22 cellular contexts compared by ENCODE assay signal in the genomic region with DNA sequence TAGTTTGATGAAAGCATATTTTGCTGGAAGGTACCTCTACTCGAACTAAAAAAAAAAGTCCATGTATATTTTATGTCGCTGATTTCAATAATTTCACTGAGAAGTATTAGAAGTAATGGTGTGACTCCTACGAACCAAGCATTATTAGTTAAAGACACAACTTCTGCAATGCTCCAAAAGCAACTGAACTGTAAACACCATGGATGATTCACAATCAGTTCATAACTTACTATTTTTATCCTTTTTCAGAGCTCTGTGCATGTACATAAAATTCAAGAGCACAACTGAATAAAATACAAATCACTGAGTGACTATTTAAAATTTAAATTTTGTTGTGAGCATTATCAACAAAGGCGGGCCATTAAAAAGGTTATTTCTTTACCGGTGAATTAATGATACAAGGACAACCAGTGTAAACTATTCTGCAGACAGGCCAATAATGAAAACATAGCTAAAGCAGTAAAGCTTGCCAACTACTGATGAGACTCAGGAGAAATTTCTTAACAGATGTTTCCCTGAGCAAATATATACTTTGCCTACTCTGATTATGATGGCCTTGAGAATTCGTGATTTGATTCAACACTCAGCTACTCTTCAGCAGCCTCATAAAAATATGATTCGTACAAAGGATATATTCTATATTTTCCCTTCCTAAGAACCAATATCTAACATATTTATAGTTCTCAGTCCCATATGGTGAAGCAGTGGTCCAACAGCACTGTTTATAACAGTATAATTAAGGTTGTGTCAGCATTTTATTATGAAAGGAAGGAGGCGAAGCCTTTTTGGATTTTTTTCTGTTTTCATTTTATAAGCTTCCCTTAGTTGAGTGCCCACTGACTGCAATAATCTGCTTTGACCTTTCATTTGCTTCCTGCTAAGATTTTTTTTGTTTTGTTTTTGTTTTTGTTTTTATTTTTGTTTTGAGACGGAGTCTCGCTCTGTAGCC.
DNase-seq lines count a peak whose midpoint lies in the region; ATAC-seq and TF ChIP-seq lines count a peak whose summit lies in the region.
"Had no signal": no experiment of that assay in that cellular context is flagged by ENCODE, and none has a peak within 500 bp of the region (broad histone marks: within the 10 kb centered on the region; RNA-seq: fewer than 3 reads in every experiment).

No MANE protein-coding gene starts in this region.

- intact Hi-C loops in mammary epithelial cell (cut with micrococcal nuclease), result no loop called here

- H3K4me1 ChIP-seq in mammary epithelial cell (ENCODE audit: insufficient read depth, low read length), result no peaks in the 10 kb centered on the region

- H3K79me2 ChIP-seq in mammary epithelial cell (ENCODE audit: insufficient read depth, low read length), result no peaks in the 10 kb centered on the region

- no peak overlapping the region for H3K27ac ChIP-seq in mammary epithelial cell (ENCODE audit: insufficient read depth, low read depth, low read length)
- H3K27ac ChIP-seq: RWPE1, thoracic aorta had no signal

- no peaks in the 10 kb centered on the region for H3K27me3 ChIP-seq in mammary epithelial cell (ENCODE audit: insufficient read depth, low read length)

- in situ Hi-C loops in astrocyte of the spinal cord (cut with HindIII; ENCODE audit: low sequenced_read_pairs), result no loop called here
- in situ Hi-C loops in mammary epithelial cell (cut with MboI; ENCODE audit: low sequenced_read_pairs in 2 of 2), result no loop called here

- peak; percentile 31 for DNase-seq in AG08395 (ENCODE audit: low spot score)
- DNase-seq in GM03348 (ENCODE audit: low spot score), result peak; percentile 51
- peak; percentile 25 for DNase-seq in astrocyte of the spinal cord (ENCODE audit: low read depth, low spot score)
- DNase-seq in iris pigment epithelial cell (ENCODE audit: low read depth), result peak; percentile 35
- DNase-seq in NCI-H1694 (lab: John Stamatoyannopoulos, UW), result no peak
- DNase-seq in COLO668 (lab: John Stamatoyannopoulos, UW; ENCODE audit: unreplicated experiment), result no peak
- no peak for DNase-seq in mammary epithelial cell
- DNase-seq: activated CD8-positive, alpha-beta T cell treated with anti-CD3 and anti-CD28 coated beads for 36 hours; activated naive CD4-positive, alpha-beta T cell treated with Interleukin-2 at 50 U/mL for 16 hours; anterior cingulate cortex; CD8-positive, alpha-beta memory T cell; effector CD4-positive, alpha-beta T cell; left lung; NCI-H187; nephron progenitor cell; T1000 had no signal

- BruUV-seq in mammary epithelial cell (replicated peaks; lab: Mats Ljungman, UMichigan), result no TSS peak

- H3K4me3 ChIP-seq in astrocyte of the spinal cord (ENCODE audit: low read depth, low read length) (no peak overlapping the region), mammary epithelial cell (replicated peaks in 1 of 3; ENCODE audit: insufficient read depth in 1 of 3, low read depth in 2 of 3, low read length in 3 of 3) (no peak overlapping the region)
- H3K4me3 ChIP-seq: left lung, thoracic aorta had no signal

- no peak for TF ChIP-seq CTCF in astrocyte of the spinal cord (IDR thresholded peaks at IDR 0.05; ENCODE audit: low read depth, low read length)
- TF ChIP-seq CTCF in mammary epithelial cell (conservative IDR thresholded peaks at IDR 0.05 in 1 of 2, IDR thresholded peaks at IDR 0.05 in 1 of 2; ENCODE audit: extremely low read depth in 1 of 2, insufficient read depth in 1 of 2, low read depth in 1 of 2, low read length in 2 of 2), result no peak

- H3K9me3 ChIP-seq in mammary epithelial cell (replicated peaks; ENCODE audit: insufficient read depth, low read length), result no peaks in the 10 kb centered on the region
- H3K9me3 ChIP-seq: left lung, thoracic aorta had no signal

- H3K4me2 ChIP-seq in mammary epithelial cell (ENCODE audit: insufficient read depth, low read depth, low read length), result no peak overlapping the region

- H3K9ac ChIP-seq in mammary epithelial cell (ENCODE audit: insufficient read depth, low read length), result no peak overlapping the region

- dilution Hi-C loops in mammary epithelial cell (cut with HindIII; ENCODE audit: low sequenced_read_pairs), result no loop called here

- H2AFZ ChIP-seq in mammary epithelial cell (ENCODE audit: low read depth, low read length), result no peak overlapping the region

- no peaks in the 10 kb centered on the region for H4K20me1 ChIP-seq in mammary epithelial cell (ENCODE audit: insufficient read depth, low read length)

- H3K36me3 ChIP-seq in mammary epithelial cell (ENCODE audit: insufficient read depth, low read length), result no peaks in the 10 kb centered on the region
- H3K36me3 ChIP-seq: left lung, thoracic aorta had no signal

- CTCF ChIA-PET in mammary epithelial cell (lab: Charles Lee; ENCODE audit: low non-redundant PET), result no interaction called here

- 80% methylated on average over 10 of the region's 10 CpGs for whole genome bisulfite sequencing in mammary epithelial cell (ENCODE audit: low coverage, missing lambda C conversion rate)

- ATAC-seq in GM21786 (IDR thresholded peaks at IDR 0.05; ENCODE audit: unreplicated experiment), result no peak
- ATAC-seq: activated CD8-positive, alpha-beta T cell treated with anti-CD3 and anti-CD28 coated beads for 36 hours; esophagus mucosa; left lung; sciatic nerve; stimulated activated memory B cell treated with anti-CD40 and anti-IgM and Interleukin-4, amounts not matched to agents 10 μg/mL and 1 μg/mL and 100 μg/mL, for 72 hours had no signal

Comparison
In these comparisons a context has a peak if more than half of its experiments do, and no peak if none do; other contexts are left out.
1. DNase-seq: peak in AG08395 (single experiment), GM03348 (single experiment), astrocyte of the spinal cord (single experiment) and iris pigment epithelial cell (single experiment); none in NCI-H1694 (single experiment), COLO668 (single experiment) and mammary epithelial cell (single experiment).